In genomic region chr2:63257473-63257872, GRCh38 we compare ENCODE assay signal across 19 cellular contexts.
DNase-seq lines count a peak whose midpoint lies in the region; ATAC-seq and TF ChIP-seq lines count a peak whose summit lies in the region.
"Had no signal": no experiment of that assay in that cellular context is flagged by ENCODE, and none has a peak within 500 bp of the region (broad histone marks: within the 10 kb centered on the region; RNA-seq: fewer than 3 reads in every experiment).

No MANE protein-coding gene starts in this region.

- H3K4me1 Mint-ChIP-seq in effector memory CD8-positive, alpha-beta T cell (ENCODE audit: low read depth in 2 of 2), result peaks cover 0 to 3% of the 10 kb centered on the region in 2 donors
- H3K4me1 Mint-ChIP-seq: activated CD4-positive, alpha-beta T cell treated with anti-CD3 and anti-CD28 coated beads, Interleukin-2, amount 10 ng/mL, durations not matched to agents 7 days and 5 days; nephron had no signal

- no peak overlapping the region for H3K4me3 ChIP-seq in WERI-Rb-1 (ENCODE audit: low read depth, low read length)

- no peaks in the 10 kb centered on the region for H3K36me3 Mint-ChIP-seq in effector memory CD8-positive, alpha-beta T cell (ENCODE audit: insufficient read depth)
- H3K36me3 Mint-ChIP-seq: activated naive CD4-positive, alpha-beta T cell treated with anti-CD3 and anti-CD28 coated beads, Interleukin-2, amount 10 ng/mL, durations not matched to agents 7 days and 5 days had no signal

- H3K9me3 ChIP-seq in WERI-Rb-1 (ENCODE audit: severe bottlenecking), result no peaks in the 10 kb centered on the region

- no peak overlapping the region for H3K27ac ChIP-seq in WERI-Rb-1

- no peaks in the 10 kb centered on the region for H3K9me3 Mint-ChIP-seq in effector memory CD8-positive, alpha-beta T cell
- H3K9me3 Mint-ChIP-seq: activated CD4-positive, alpha-beta T cell treated with anti-CD3 and anti-CD28 coated beads, Interleukin-2, amount 10 ng/mL, durations not matched to agents 7 days and 5 days; activated naive CD4-positive, alpha-beta T cell treated with anti-CD3 and anti-CD28 coated beads, Interleukin-2, amount 10 ng/mL, durations not matched to agents 7 days and 5 days had no signal

- H3K27ac Mint-ChIP-seq in effector memory CD8-positive, alpha-beta T cell, result no peak overlapping the region
- H3K27ac Mint-ChIP-seq: activated CD4-positive, alpha-beta T cell treated with anti-CD3 and anti-CD28 coated beads, Interleukin-2, amount 10 ng/mL, durations not matched to agents 7 days and 5 days; activated naive CD4-positive, alpha-beta T cell treated with anti-CD3 and anti-CD28 coated beads, Interleukin-2, amount 10 ng/mL, durations not matched to agents 7 days and 5 days; CD4-positive, alpha-beta T cell; nephron had no signal

- DNase-seq in CMK (ENCODE audit: low read depth), result peak; percentile 15
- DNase-seq in GM20000 (ENCODE audit: low spot score), result peak; percentile 20
- DNase-seq in OCI-M1 (lab: John Stamatoyannopoulos, UW), result peak; percentile 67
- DNase-seq in effector memory CD8-positive, alpha-beta T cell, result no peak
- no peak for DNase-seq in WERI-Rb-1
- DNase-seq in Ammon's horn (ENCODE audit: low spot score), result no peak
- DNase-seq in COLO829 (ENCODE audit: low spot score), result no peak
- DNase-seq: activated CD4-positive, alpha-beta T cell treated with anti-CD3 and anti-CD28 coated beads, Interleukin-2, amount 10 ng/mL, durations not matched to agents 7 days and 5 days; activated naive CD4-positive, alpha-beta T cell treated with anti-CD3 and anti-CD28 coated beads, Interleukin-2, amount 10 ng/mL, durations not matched to agents 7 days and 5 days; CD4-positive, alpha-beta T cell; IMR-90; islet precursor cell; mammary epithelial cell; NCI-H2171; RPMI8226; stimulated activated CD4-positive, alpha-beta T cell treated with anti-CD3 and anti-CD28 coated beads, Interleukin-1b, Interleukin-23, amount 100 ng/mL, for 48 hours had no signal

- no peaks in the 10 kb centered on the region for H3K36me3 ChIP-seq in WERI-Rb-1

- ATAC-seq in effector memory CD8-positive, alpha-beta T cell (replicated peaks), result peak; percentile 69
- no peak for ATAC-seq in HG03045 (IDR thresholded peaks at IDR 0.05; ENCODE audit: unreplicated experiment)
- ATAC-seq: SK-N-SH treated with all-trans-retinoic acid at 6 μM for 48 hours had no signal

- H3K27me3 Mint-ChIP-seq in effector memory CD8-positive, alpha-beta T cell, result no peaks in the 10 kb centered on the region
- H3K27me3 Mint-ChIP-seq: activated CD4-positive, alpha-beta T cell treated with anti-CD3 and anti-CD28 coated beads, Interleukin-2, amount 10 ng/mL, durations not matched to agents 7 days and 5 days; activated naive CD4-positive, alpha-beta T cell treated with anti-CD3 and anti-CD28 coated beads, Interleukin-2, amount 10 ng/mL, durations not matched to agents 7 days and 5 days; CD4-positive, alpha-beta T cell had no signal

- no peak overlapping the region for H3K4me3 Mint-ChIP-seq in effector memory CD8-positive, alpha-beta T cell
- H3K4me3 Mint-ChIP-seq: activated CD4-positive, alpha-beta T cell treated with anti-CD3 and anti-CD28 coated beads, Interleukin-2, amount 10 ng/mL, durations not matched to agents 7 days and 5 days; activated naive CD4-positive, alpha-beta T cell treated with anti-CD3 and anti-CD28 coated beads, Interleukin-2, amount 10 ng/mL, durations not matched to agents 7 days and 5 days; CD4-positive, alpha-beta T cell; nephron had no signal

- no peaks in the 10 kb centered on the region for H3K27me3 ChIP-seq in WERI-Rb-1 (ENCODE audit: insufficient read depth, low read depth, severe bottlenecking)

- TF ChIP-seq CTCF in GM20000 (IDR thresholded peaks at IDR 0.05; ENCODE audit: extremely low read depth, missing control alignments) (no peak), WERI-Rb-1 (IDR thresholded peaks at IDR 0.05; ENCODE audit: low read depth, low read length) (no peak)

Comparison
In these comparisons a context has a peak if more than half of its experiments do, and no peak if none do; other contexts are left out.
1. DNase-seq: peak in CMK (single experiment), GM20000 (single experiment) and OCI-M1 (single experiment); none in effector memory CD8-positive, alpha-beta T cell (0 of 3), WERI-Rb-1 (single experiment), Ammon's horn (single experiment) and COLO829 (single experiment).